15 cellular contexts compared by ENCODE assay signal in genomic region chr12:46356655-46357437, GRCh38. TPM values are rescaled to one million over a fixed set of nuclear protein-coding genes. Genes with fewer than 3 reads are reported as not detected.
DNase-seq lines count a peak whose midpoint lies in the region; ATAC-seq and TF ChIP-seq lines count a peak whose summit lies in the region.
"Had no signal": no experiment of that assay in that cellular context is flagged by ENCODE, and none has a peak within 500 bp of the region (broad histone marks: within the 10 kb centered on the region; RNA-seq: fewer than 3 reads in every experiment).

No MANE protein-coding gene starts in this region.

- no peaks in the 10 kb centered on the region for H3K27me3 ChIP-seq in Caco-2 (replicated peaks; ENCODE audit: control insufficient read depth, insufficient read depth, low read length)
- H3K27me3 ChIP-seq in naive thymus-derived CD4-positive, alpha-beta T cell (ENCODE audit: control insufficient read depth in 2 of 2, insufficient read depth in 2 of 2, low read length in 2 of 2): no peaks in the 10 kb centered on the region
- H3K27me3 ChIP-seq: BLaER1 treated with 17β-estradiol and CSF1 and Interleukin-3, amounts not matched to agents 10 nM and 100 nM had no signal

- no peak for TF ChIP-seq CTCF in Caco-2 (IDR thresholded peaks at IDR 0.05; ENCODE audit: insufficient read depth in 1 of 2, low read depth in 1 of 2, low read length in 1 of 2, severe bottlenecking in 1 of 2, unreplicated experiment in 1 of 2)
- TF ChIP-seq CTCF in choroid plexus epithelial cell (conservative IDR thresholded peaks at IDR 0.05; ENCODE audit: low read depth, low read length): no peak

- peak overlapping the region; percentile 31 for H3K27ac Mint-ChIP-seq in Caco-2 (ENCODE audit: unreplicated experiment)
- H3K27ac Mint-ChIP-seq in naive thymus-derived CD4-positive, alpha-beta T cell: peak overlapping the region in 6 of 9 donors; percentile 1 to 48 (median 26)
- H3K27ac Mint-ChIP-seq: dendritic cell treated with granulocyte-macrophage colony-stimulating factor and Interleukin-4, amounts not matched to agents 40 ng/mL and 50 ng/mL, for 4 days; stimulated activated naive CD8-positive, alpha-beta T cell treated with anti-CD3 and anti-CD28 coated beads, Interleukin-15, Interleukin-2, amounts not matched to agents 100 ng/mL and 50 ng/mL, for 24 hours had no signal

- H3K9me3 ChIP-seq in Caco-2: no peaks in the 10 kb centered on the region
- no peaks in the 10 kb centered on the region for H3K9me3 ChIP-seq in naive thymus-derived CD4-positive, alpha-beta T cell (ENCODE audit: control insufficient read depth in 2 of 3, low read length in 3 of 3)
- H3K9me3 ChIP-seq: BLaER1 treated with 17β-estradiol and CSF1 and Interleukin-3, amounts not matched to agents 10 nM and 100 nM had no signal

- H3K27me3 Mint-ChIP-seq in Caco-2 (ENCODE audit: insufficient read depth, unreplicated experiment): no peaks in the 10 kb centered on the region
- H3K27me3 Mint-ChIP-seq in naive thymus-derived CD4-positive, alpha-beta T cell: no peaks in the 10 kb centered on the region
- H3K27me3 Mint-ChIP-seq: dendritic cell treated with granulocyte-macrophage colony-stimulating factor and Interleukin-4, amounts not matched to agents 40 ng/mL and 50 ng/mL, for 4 days; stimulated activated naive CD8-positive, alpha-beta T cell treated with anti-CD3 and anti-CD28 coated beads, Interleukin-15, Interleukin-2, amounts not matched to agents 100 ng/mL and 50 ng/mL, for 24 hours had no signal

- no peak for TF ChIP-seq EP300 in Ishikawa (IDR thresholded peaks at IDR 0.05; ENCODE audit: borderline replicate concordance)

- H3K27ac ChIP-seq in naive thymus-derived CD4-positive, alpha-beta T cell (ENCODE audit: low read depth, low read length): no peak overlapping the region
- H3K27ac ChIP-seq: BLaER1 treated with 17β-estradiol and CSF1 and Interleukin-3, amounts not matched to agents 10 nM and 100 nM had no signal

- no peaks in the 10 kb centered on the region for H3K9me3 Mint-ChIP-seq in Caco-2 (ENCODE audit: unreplicated experiment)
- no peaks in the 10 kb centered on the region for H3K9me3 Mint-ChIP-seq in naive thymus-derived CD4-positive, alpha-beta T cell
- H3K9me3 Mint-ChIP-seq: dendritic cell treated with granulocyte-macrophage colony-stimulating factor and Interleukin-4, amounts not matched to agents 40 ng/mL and 50 ng/mL, for 4 days; stimulated activated naive CD8-positive, alpha-beta T cell treated with anti-CD3 and anti-CD28 coated beads, Interleukin-15, Interleukin-2, amounts not matched to agents 100 ng/mL and 50 ng/mL, for 24 hours had no signal

- H3K4me1 Mint-ChIP-seq in Caco-2 (ENCODE audit: low read depth, unreplicated experiment): no peaks in the 10 kb centered on the region
- H3K4me1 Mint-ChIP-seq in naive thymus-derived CD4-positive, alpha-beta T cell: peaks cover 11 to 46% (median 25%) of the 10 kb centered on the region in 7 donors

- CTCF ChIA-PET in Caco-2 (lab: Charles Lee): interaction anchor here (0.6 to 2.5 kb wide), 3 partner anchors 305 to 604 kb away, joined by 3 to 17 read pairs (median 3); no protein-coding TSS in a partner anchor
- CTCF ChIA-PET in naive thymus-derived CD4-positive, alpha-beta T cell (lab: Charles Lee): interaction anchor here (0.6 to 1.2 kb wide), 4 partner anchors 14 to 305 kb away, joined by 3 to 4 read pairs (median 4); no protein-coding TSS in a partner anchor

- no peak for TF ChIP-seq POLR2A in GM18505 (IDR thresholded peaks at IDR 0.05; ENCODE audit: borderline replicate concordance, extremely low read depth, insufficient read depth, insufficient read length)

- TF ChIP-seq RAD21 in Ishikawa (IDR thresholded peaks at IDR 0.05; ENCODE audit: low read depth): no peak

- no peak for ATAC-seq in naive thymus-derived CD4-positive, alpha-beta T cell
- ATAC-seq in GM18505 (IDR thresholded peaks at IDR 0.05; ENCODE audit: unreplicated experiment) (no peak), HG03460 (IDR thresholded peaks at IDR 0.05; ENCODE audit: unreplicated experiment) (no peak)

- POLR2A ChIA-PET in Caco-2 (lab: Charles Lee): interaction anchor here (1.0 to 1.1 kb wide), 4 partner anchors 9 to 99 kb away, joined by 3 to 6 read pairs (median 4); no protein-coding TSS in a partner anchor
- POLR2A ChIA-PET in naive thymus-derived CD4-positive, alpha-beta T cell (lab: Charles Lee): interaction anchor here (0.8 to 2.1 kb wide), 9 partner anchors 7 to 167 kb away, joined by 3 to 9 read pairs (median 4); no protein-coding TSS in a partner anchor

- BruUV-seq in Caco-2 (replicated peaks; lab: Mats Ljungman, UMichigan): no TSS peak

- H3K36me3 ChIP-seq in Caco-2 (ENCODE audit: control insufficient read depth, insufficient read depth, low read length): peaks cover 8% of the 10 kb centered on the region
- peaks cover 0 to 29% (median 20%) of the 10 kb centered on the region in 3 experiments for H3K36me3 ChIP-seq in naive thymus-derived CD4-positive, alpha-beta T cell (ENCODE audit: control insufficient read depth in 2 of 3, insufficient read depth in 3 of 3, low read length in 3 of 3)

- H3K36me3 Mint-ChIP-seq in Caco-2 (ENCODE audit: insufficient read depth, unreplicated experiment): peaks cover 51% of the 10 kb centered on the region
- peaks cover 6 to 34% (median 25%) of the 10 kb centered on the region in 5 donors for H3K36me3 Mint-ChIP-seq in naive thymus-derived CD4-positive, alpha-beta T cell

- no peak overlapping the region for H3K4me3 Mint-ChIP-seq in Caco-2 (ENCODE audit: unreplicated experiment)
- H3K4me3 Mint-ChIP-seq in naive thymus-derived CD4-positive, alpha-beta T cell: no peak overlapping the region
- H3K4me3 Mint-ChIP-seq: dendritic cell treated with granulocyte-macrophage colony-stimulating factor and Interleukin-4, amounts not matched to agents 40 ng/mL and 50 ng/mL, for 4 days; stimulated activated naive CD8-positive, alpha-beta T cell treated with anti-CD3 and anti-CD28 coated beads, Interleukin-15, Interleukin-2, amounts not matched to agents 100 ng/mL and 50 ng/mL, for 24 hours had no signal

- no peak overlapping the region for H3K4me3 ChIP-seq in Caco-2 (ENCODE audit: low read depth, low read length)
- H3K4me3 ChIP-seq in choroid plexus epithelial cell (ENCODE audit: low read depth, low read length): no peak overlapping the region
- no peak overlapping the region for H3K4me3 ChIP-seq in naive thymus-derived CD4-positive, alpha-beta T cell (ENCODE audit: low read length)
- H3K4me3 ChIP-seq: BLaER1 treated with 17β-estradiol and CSF1 and Interleukin-3, amounts not matched to agents 10 nM and 100 nM had no signal

- DNase-seq in Caco-2 (no peak), choroid plexus epithelial cell (ENCODE audit: low read depth) (peak; percentile 78), SHP77 (lab: John Stamatoyannopoulos, UW) (no peak), head of caudate nucleus (no peak)
- DNase-seq in naive thymus-derived CD4-positive, alpha-beta T cell: no peak
- DNase-seq: foreskin melanocyte, GF-D8, KG1, NCI-H2029 had no signal

- peaks cover 12% of the 10 kb centered on the region for H3K4me1 ChIP-seq in Caco-2
- H3K4me1 ChIP-seq in naive thymus-derived CD4-positive, alpha-beta T cell (ENCODE audit: control insufficient read depth in 2 of 2, insufficient read depth in 2 of 2, low read length in 2 of 2): no peaks in the 10 kb centered on the region

- intact Hi-C loops in Caco-2 (cut with micrococcal nuclease; ENCODE audit: unreplicated experiment): no loop called here
- intact Hi-C loops in naive thymus-derived CD4-positive, alpha-beta T cell (cut with micrococcal nuclease): no loop called here
- intact Hi-C loops in head of caudate nucleus (cut with DNase I): no loop called here

TF ChIP-seq in Ishikawa, 13 proteins besides CTCF, POLR2A, EP300 and RAD21:
- TF ChIP-seq TEAD4 (IDR thresholded peaks at IDR 0.05) (no peak), TCF12 (IDR thresholded peaks at IDR 0.05; ENCODE audit: low read depth) (0 out of 2 replicates have a peak, but pooled peaks have one; percentile 13), MAX (IDR thresholded peaks at IDR 0.05) (peak; percentile 16; the same call in 1 of the 2 replicates), REST (IDR thresholded peaks at IDR 0.05; ENCODE audit: low read depth) (no peak), CEBPB (IDR thresholded peaks at IDR 0.05) (no peak)

RNA-seq across cellular contexts. Expression of gene SLC38A2, which starts 15.7 kb away (rescaled TPM):
- total RNA-seq in Caco-2 (2022): 317 and 331 TPM in 2 replicates
- 100 to 1,000 TPM; 157 to 269 (median 175) TPM for total RNA-seq in naive thymus-derived CD4-positive, alpha-beta T cell
- polyA plus RNA-seq in naive thymus-derived CD4-positive, alpha-beta T cell: 100 to 1,000 TPM in 1 of 2 donors, 10 to 100 TPM in 1; 61.5 to 122 TPM
